8 cellular contexts compared by ENCODE assay signal in the genomic region with DNA sequence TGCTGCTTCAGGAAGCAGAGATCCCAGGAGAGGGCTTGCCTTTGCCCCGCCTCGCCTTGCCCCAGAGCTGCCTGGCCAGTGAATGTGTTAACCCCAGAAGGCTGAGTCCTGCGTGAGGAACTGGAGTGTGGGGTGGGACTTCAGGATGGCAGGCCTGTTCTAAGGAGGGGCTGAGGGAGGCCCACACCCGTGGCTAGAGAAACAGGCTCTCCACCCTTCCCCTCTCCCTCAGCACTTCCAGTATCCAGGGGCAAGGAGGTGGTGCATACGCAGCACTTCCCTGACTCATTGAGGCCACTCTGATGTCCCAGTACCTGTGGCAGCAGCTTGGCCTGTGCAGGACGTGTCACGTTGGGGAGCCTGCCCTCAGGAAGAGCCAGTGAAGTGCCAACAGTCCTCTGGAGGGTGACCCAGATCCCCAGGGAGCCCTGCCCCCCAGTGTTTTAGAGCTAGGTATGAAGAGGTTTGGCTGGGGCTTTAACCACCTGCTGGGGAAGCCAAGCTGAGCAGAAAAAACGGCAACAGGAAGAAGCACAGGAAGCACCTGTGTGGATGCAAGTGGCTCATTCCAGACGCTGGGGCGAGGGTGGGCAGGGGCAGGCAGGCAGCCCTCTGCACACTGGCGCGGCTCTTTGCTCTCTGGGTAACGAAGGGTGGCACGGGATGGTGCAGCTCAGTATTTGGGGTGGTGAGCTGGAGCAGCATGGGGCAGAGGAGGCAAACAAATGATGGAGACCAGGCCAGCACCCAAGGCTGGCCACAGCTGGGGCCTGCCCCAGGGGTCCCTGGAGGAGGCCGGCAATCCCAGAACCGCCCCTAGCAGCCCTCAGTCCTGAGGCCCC. TPM values are rescaled to one million over a fixed set of nuclear protein-coding genes. Genes with fewer than 3 reads are reported as not detected.
DNase-seq lines count a peak whose midpoint lies in the region; ATAC-seq, FAIRE-seq and TF ChIP-seq lines count a peak whose summit lies in the region.

No MANE protein-coding gene starts in this region.

- in situ Hi-C loops in ACHN (cut with HindIII; ENCODE audit: low pct_ligation_motif_present, low pct_unique_long_range_greater_than_20kb, low sequenced_read_pairs), result no loop called here

- H3K9me3 Mint-ChIP-seq in Caco-2 (ENCODE audit: unreplicated experiment), result no peaks in the 10 kb centered on the region

- POLR2A ChIA-PET in endothelial cell of umbilical vein (lab: Charles Lee) (interaction anchor here (1.0 to 2.5 kb wide), 6 partner anchors 8 to 112 kb away, joined by 3 to 24 read pairs (median 4); a partner anchor contains a TSS), Caco-2 (lab: Charles Lee) (interaction anchor here (1.2 to 1.9 kb wide), 2 partner anchors 11 to 15 kb away, joined by 3 to 19 read pairs; a partner anchor contains a TSS)

- no peak overlapping the region for H3K27ac Mint-ChIP-seq in Caco-2 (ENCODE audit: unreplicated experiment)

- peak overlapping the region; percentile 33 for H3K9ac ChIP-seq in endothelial cell of umbilical vein (replicated peaks; ENCODE audit: extremely low read depth, insufficient read depth, low read length)

- H3K4me3 Mint-ChIP-seq in Caco-2 (ENCODE audit: unreplicated experiment), result no peak overlapping the region

- DNase-seq in activated gamma-delta T cell treated with Interleukin-2 at 50 U/mL for 16 hours (peak; percentile 52), activated gamma-delta T cell (lab: John Stamatoyannopoulos, UW) (no peak), RPMI8226 (peak; percentile 97), endothelial cell of umbilical vein (ENCODE audit: low read depth, low spot score) (peak; percentile 83), upper lobe of left lung (no peak), HUDEP-2 (lab: John Stamatoyannopoulos, UW; ENCODE audit: unreplicated experiment in 76 of 76) (no peak), Caco-2 (no peak), ACHN (no peak)

- peaks cover 23% of the 10 kb centered on the region for H3K4me1 ChIP-seq in endothelial cell of umbilical vein (ENCODE audit: control insufficient read depth, extremely low read depth, insufficient read depth, low read length)
- H3K4me1 ChIP-seq in upper lobe of left lung, result peaks cover 22 to 57% (median 56%) of the 10 kb centered on the region in 4 donors
- H3K4me1 ChIP-seq in Caco-2, result no peaks in the 10 kb centered on the region

- CTCF ChIA-PET in endothelial cell of umbilical vein (lab: Charles Lee) (interaction anchor here (0.6 to 14.4 kb wide), 32 partner anchors 10 to 190 kb away, joined by 3 to 246 read pairs (median 6); a partner anchor contains a TSS), Caco-2 (lab: Charles Lee) (interaction anchor here (0.7 to 6.2 kb wide), 22 partner anchors 8 to 493 kb away, joined by 3 to 74 read pairs (median 6); a partner anchor contains a TSS)

- H3K27me3 Mint-ChIP-seq in Caco-2 (ENCODE audit: insufficient read depth, unreplicated experiment), result no peaks in the 10 kb centered on the region

- 40 to 48% methylated on average over 12 to 16 of the region's 16 CpGs for WGBS in upper lobe of left lung, 2 donors

- H3K36me3 ChIP-seq in endothelial cell of umbilical vein (ENCODE audit: control insufficient read depth in 2 of 2, extremely low read depth in 1 of 2, insufficient read depth in 2 of 2, low read length in 2 of 2) (peaks cover 10 to 35% of the 10 kb centered on the region in 2 experiments), upper lobe of left lung (peaks cover 18 to 62% (median 51%) of the 10 kb centered on the region in 4 donors), Caco-2 (ENCODE audit: control insufficient read depth, insufficient read depth, low read length) (no peaks in the 10 kb centered on the region; the same call in 1 of the 2 replicates)

- intact Hi-C loops in endothelial cell of umbilical vein (cut with micrococcal nuclease), result loop anchor here (1.0 kb wide), 5 partner anchors 8 to 121 kb away; a partner anchor contains a TSS
- intact Hi-C loops in Caco-2 (cut with micrococcal nuclease; ENCODE audit: unreplicated experiment), result loop anchor here (1.0 kb wide), 4 partner anchors 15 to 121 kb away; a partner anchor contains a TSS

- H3K4me3 ChIP-seq in endothelial cell of umbilical vein (replicated peaks in 1 of 3; ENCODE audit: insufficient read depth in 1 of 3, low read depth in 1 of 3, low read length in 3 of 3), result no peak overlapping the region
- no peak overlapping the region for H3K4me3 ChIP-seq in upper lobe of left lung
- H3K4me3 ChIP-seq in Caco-2 (ENCODE audit: low read depth, low read length), result no peak overlapping the region

- H3K9me1 ChIP-seq in endothelial cell of umbilical vein (replicated peaks; ENCODE audit: control insufficient read depth, extremely low read depth, insufficient read depth, low read length), result no peaks in the 10 kb centered on the region

- no peak for TF ChIP-seq EP300 in upper lobe of left lung (IDR thresholded peaks at IDR 0.05)

- TF ChIP-seq POLR2A in endothelial cell of umbilical vein (IDR thresholded peaks at IDR 0.05; ENCODE audit: low read depth, low read length) (no peak), upper lobe of left lung (IDR thresholded peaks at IDR 0.05) (peak in 1 of 4 donors; percentile 5)

- peak overlapping the region; percentile 30 for H3K4me2 ChIP-seq in endothelial cell of umbilical vein (ENCODE audit: insufficient read depth, low read length)

- no TSS peak for BruUV-seq in endothelial cell of umbilical vein (replicated peaks; lab: Mats Ljungman, UMichigan)
- no TSS peak for BruUV-seq in Caco-2 (replicated peaks; lab: Mats Ljungman, UMichigan)

- FAIRE-seq in endothelial cell of umbilical vein (lab: Jason Lieb, UNC), result peak; percentile 67

- peak in 1 of 2 donors; percentile 5 for ATAC-seq in upper lobe of left lung (ENCODE audit: low FRiP score in 2 of 2)

- peaks cover 5% of the 10 kb centered on the region for H3K4me1 Mint-ChIP-seq in Caco-2 (ENCODE audit: low read depth, unreplicated experiment)

- no peak overlapping the region for H2AFZ ChIP-seq in endothelial cell of umbilical vein (ENCODE audit: low read depth, low read length)

- dilution Hi-C loops in endothelial cell of umbilical vein (cut with MboI; ENCODE audit: extremely low pct_ligation_motif_present, low sequenced_read_pairs), result no loop called here

- H3K36me3 Mint-ChIP-seq in Caco-2 (ENCODE audit: insufficient read depth, unreplicated experiment), result peaks cover 47% of the 10 kb centered on the region

- TF ChIP-seq CTCF in endothelial cell of umbilical vein (IDR thresholded peaks at IDR 0.05; ENCODE audit: extremely low read depth in 1 of 2, insufficient read depth in 1 of 2, low read depth in 1 of 2, low read length in 2 of 2) (no peak), upper lobe of left lung (IDR thresholded peaks at IDR 0.05) (no peak), Caco-2 (IDR thresholded peaks at IDR 0.05; ENCODE audit: insufficient read depth in 1 of 2, low read depth in 1 of 2, low read length in 1 of 2, severe bottlenecking in 1 of 2, unreplicated experiment in 1 of 2) (no peak)

- no peaks in the 10 kb centered on the region for H3K9me3 ChIP-seq in endothelial cell of umbilical vein (replicated peaks; ENCODE audit: control insufficient read depth, insufficient read depth, low read length)
- no peaks in the 10 kb centered on the region for H3K9me3 ChIP-seq in upper lobe of left lung
- no peaks in the 10 kb centered on the region for H3K9me3 ChIP-seq in Caco-2

- H4K20me1 ChIP-seq in endothelial cell of umbilical vein (replicated peaks; ENCODE audit: control insufficient read depth, extremely low read depth, insufficient read depth, low read length), result no peaks in the 10 kb centered on the region

- H3K27me3 ChIP-seq in endothelial cell of umbilical vein (ENCODE audit: control insufficient read depth in 2 of 2, insufficient read depth in 2 of 2, low read length in 2 of 2) (no peaks in the 10 kb centered on the region), upper lobe of left lung (no peaks in the 10 kb centered on the region), Caco-2 (replicated peaks; ENCODE audit: control insufficient read depth, insufficient read depth, low read length) (no peaks in the 10 kb centered on the region; the same call in 1 of the 2 replicates)

- no peaks in the 10 kb centered on the region for H3K79me2 ChIP-seq in endothelial cell of umbilical vein (ENCODE audit: control insufficient read depth, insufficient read depth, low read length)

- H3K27ac ChIP-seq in endothelial cell of umbilical vein (ENCODE audit: insufficient read depth, low read depth, low read length), result peak overlapping the region; percentile 83
- peak overlapping the region; percentile 19 to 67 (median 54) for H3K27ac ChIP-seq in upper lobe of left lung

TF ChIP-seq in endothelial cell of umbilical vein, 7 proteins besides CTCF, POLR2A, EP300 and RAD21:
- TF ChIP-seq MYC (IDR thresholded peaks at IDR 0.05; ENCODE audit: low read depth, low read length) (no peak), EZH2 (IDR thresholded peaks at IDR 0.05; ENCODE audit: borderline replicate concordance, low read depth, low read length, severe bottlenecking) (no peak)
- TF ChIP-seq, protein P1, sequence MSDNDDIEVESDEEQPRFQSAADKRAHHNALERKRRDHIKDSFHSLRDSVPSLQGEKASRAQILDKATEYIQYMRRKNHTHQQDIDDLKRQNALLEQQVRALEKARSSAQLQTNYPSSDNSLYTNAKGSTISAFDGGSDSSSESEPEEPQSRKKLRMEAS (IDR thresholded peaks at IDR 0.05; ENCODE audit: insufficient read depth, insufficient read length), result no peak

RNA-seq across cellular contexts. Expression of a gene that starts 14.7 kb away (rescaled TPM):
- total RNA-seq in endothelial cell of umbilical vein (40.0 and 40.7 TPM in 2 replicates), upper lobe of left lung (10 to 100 TPM; 29.7 to 42.6 (median 34.2) TPM), Caco-2 (2022) (60.8 and 67.8 TPM in 2 replicates)
- 16.9 and 20.7 TPM in 2 replicates for polyA plus RNA-seq in endothelial cell of umbilical vein
- 27.9 and 31.1 TPM in 2 replicates for polyA plus RNA-seq in endothelial cell of umbilical vein (2011; cell fraction: cytosol; rRNA removed)
- 29.5 and 35.6 TPM in 2 replicates for polyA plus RNA-seq in endothelial cell of umbilical vein (2011; cell fraction: nucleus; rRNA removed)
- 26.3 and 34.7 TPM in 2 replicates for polyA plus RNA-seq in endothelial cell of umbilical vein (2012)
- 35.9 and 42.7 TPM in 2 replicates for polyA minus RNA-seq in endothelial cell of umbilical vein
- 32.0 TPM for polyA minus RNA-seq in endothelial cell of umbilical vein (2011; cell fraction: cytosol; rRNA and poly(A)+ RNA removed)
- 21.0 and 28.5 TPM in 2 replicates for polyA minus RNA-seq in endothelial cell of umbilical vein (2011; cell fraction: nucleus; rRNA and poly(A)+ RNA removed)

RNA-seq across cellular contexts. Expression of a gene that starts 19.0 kb away (rescaled TPM):
- total RNA-seq in endothelial cell of umbilical vein (137 and 144 TPM in 2 replicates), upper lobe of left lung (100 to 1,000 TPM in 4 of 6 donors, 10 to 100 TPM in 2; 76.9 to 183 (median 113) TPM), Caco-2 (2022) (87.9 and 90.4 TPM in 2 replicates)
- polyA plus RNA-seq in endothelial cell of umbilical vein, result 41.6 and 45.3 TPM in 2 replicates
- 29.3 and 37.8 TPM in 2 replicates for polyA plus RNA-seq in endothelial cell of umbilical vein (2011; cell fraction: cytosol; rRNA removed)
- 161 and 168 TPM in 2 replicates for polyA plus RNA-seq in endothelial cell of umbilical vein (2011; cell fraction: nucleus; rRNA removed)
- 90.7 and 108 TPM in 2 replicates for polyA plus RNA-seq in endothelial cell of umbilical vein (2012)
- 46.1 and 61.3 TPM in 2 replicates for polyA minus RNA-seq in endothelial cell of umbilical vein
- polyA minus RNA-seq in endothelial cell of umbilical vein (2011; cell fraction: cytosol; rRNA and poly(A)+ RNA removed), result 23.0 TPM
- polyA minus RNA-seq in endothelial cell of umbilical vein (2011; cell fraction: nucleus; rRNA and poly(A)+ RNA removed), result 49.3 and 63.4 TPM in 2 replicates

Comparison
In these comparisons a context has a peak if more than half of its experiments do, and no peak if none do; other contexts are left out.
1. DNase-seq: peak in activated gamma-delta T cell treated with Interleukin-2 at 50 U/mL for 16 hours (single experiment), RPMI8226 (single experiment) and endothelial cell of umbilical vein (single experiment); none in activated gamma-delta T cell (single experiment), upper lobe of left lung (0 of 2), HUDEP-2 (0 of 76), Caco-2 (0 of 2) and ACHN (single experiment).